ENCODE assay signal across 27 cellular contexts in genomic region chr6:155297669-155298068, GRCh38. TPM values are rescaled to one million over a fixed set of nuclear protein-coding genes. Genes with fewer than 3 reads are reported as not detected.
"Had no signal": no experiment of that assay in that cellular context is flagged by ENCODE, and none has a peak within 500 bp of the region (broad histone marks: within the 10 kb centered on the region; RNA-seq: fewer than 3 reads in every experiment).

No MANE protein-coding gene starts in this region.

- H3K9ac ChIP-seq: KMS-11 had no signal

- H3K4me3 ChIP-seq: breast epithelium, MG63 had no signal

- H3K4me3 Mint-ChIP-seq: activated CD8-positive, alpha-beta memory T cell treated with anti-CD3 and anti-CD28 coated beads, Interleukin-2, amount 10 ng/mL, durations not matched to agents 7 days and 5 days; activated naive CD4-positive, alpha-beta T cell treated with anti-CD3 and anti-CD28 coated beads, Interleukin-2, amount 10 ng/mL, durations not matched to agents 7 days and 5 days; activated naive CD8-positive, alpha-beta T cell treated with anti-CD3 and anti-CD28 coated beads, Interleukin-2, amount 10 ng/mL, durations not matched to agents 7 days and 5 days; activated T-cell treated with anti-CD3 and anti-CD28 coated beads, Interleukin-2, amount 50 U/mL, for 4 hours; T-helper 1 cell treated with Interleukin-12 subunit alpha and Interleukin-12 subunit beta and Interleukin-4 antibody, amounts not matched to agents 30 μg/mL and 1 μg/mL, for 36 hours had no signal

- H3K4me2 ChIP-seq: KMS-11 had no signal

- DNase-seq: activated CD4-positive, alpha-beta T cell treated with anti-CD3 and anti-CD28 coated beads for 4 hours; activated CD4-positive, alpha-beta T cell treated with anti-CD3 and anti-CD28 coated beads, Interleukin-2, amount 50 U/mL, for 48 hours; activated CD8-positive, alpha-beta memory T cell treated with anti-CD3 and anti-CD28 coated beads, Interleukin-2, amount 10 ng/mL, durations not matched to agents 7 days and 5 days; activated gamma-delta T cell treated with Interleukin-2 at 50 U/mL for 16 hours; activated naive CD4-positive, alpha-beta T cell treated with anti-CD3 and anti-CD28 coated beads, Interleukin-2, amount 10 ng/mL, durations not matched to agents 7 days and 5 days; activated naive CD8-positive, alpha-beta T cell treated with anti-CD3 and anti-CD28 coated beads, Interleukin-2, amount 10 ng/mL, durations not matched to agents 7 days and 5 days; activated T-cell treated with anti-CD3 and anti-CD28 coated beads, Interleukin-2, amount 50 U/mL, for 4 hours; aorta; caudate nucleus; MG63; MV-4-11; NCI-H1092 treated with DMSO at 0.1 percent for 48 hours; NCI-H1417 treated with DMSO at 0.1 percent for 48 hours; NCI-H1694; NCI-H2029; NCI-H345; NCI-H510A; NCI-H526 treated with DMSO at 0.1 percent for 48 hours; NCI-H82; SHP77 treated with DMSO at 0.1 percent for 48 hours had no signal

- H3K27me3 Mint-ChIP-seq: activated CD8-positive, alpha-beta memory T cell treated with anti-CD3 and anti-CD28 coated beads, Interleukin-2, amount 10 ng/mL, durations not matched to agents 7 days and 5 days; activated naive CD4-positive, alpha-beta T cell treated with anti-CD3 and anti-CD28 coated beads, Interleukin-2, amount 10 ng/mL, durations not matched to agents 7 days and 5 days; activated naive CD8-positive, alpha-beta T cell treated with anti-CD3 and anti-CD28 coated beads, Interleukin-2, amount 10 ng/mL, durations not matched to agents 7 days and 5 days had no signal

- H3K27ac Mint-ChIP-seq: activated CD8-positive, alpha-beta memory T cell treated with anti-CD3 and anti-CD28 coated beads, Interleukin-2, amount 10 ng/mL, durations not matched to agents 7 days and 5 days; activated naive CD4-positive, alpha-beta T cell treated with anti-CD3 and anti-CD28 coated beads, Interleukin-2, amount 10 ng/mL, durations not matched to agents 7 days and 5 days; activated naive CD8-positive, alpha-beta T cell treated with anti-CD3 and anti-CD28 coated beads, Interleukin-2, amount 10 ng/mL, durations not matched to agents 7 days and 5 days; activated T-helper 2 cell treated with anti-CD3 and anti-CD28 coated beads, Interferon-gamma antibody, Interleukin-2, Interleukin-4, amounts not matched to agents 10 μg/mL and 5 μg/mL and 100 μg/mL, durations not matched to agents 14 hours and 24 hours and 36 hours; T-helper 1 cell treated with Interleukin-12 subunit alpha and Interleukin-12 subunit beta and Interleukin-4 antibody, amounts not matched to agents 30 μg/mL and 1 μg/mL, for 36 hours had no signal

- H3K9me3 ChIP-seq: breast epithelium, MG63 had no signal

- H3K27ac ChIP-seq: breast epithelium, KMS-11 had no signal

- H3K9me3 Mint-ChIP-seq: activated naive CD4-positive, alpha-beta T cell treated with anti-CD3 and anti-CD28 coated beads, Interleukin-2, amount 10 ng/mL, durations not matched to agents 7 days and 5 days; activated naive CD8-positive, alpha-beta T cell treated with anti-CD3 and anti-CD28 coated beads, Interleukin-2, amount 10 ng/mL, durations not matched to agents 7 days and 5 days; activated T-cell treated with anti-CD3 and anti-CD28 coated beads, Interleukin-2, amount 50 U/mL, for 4 hours; activated T-helper 2 cell treated with anti-CD3 and anti-CD28 coated beads, Interferon-gamma antibody, Interleukin-2, Interleukin-4, amounts not matched to agents 10 μg/mL and 5 μg/mL and 100 μg/mL, durations not matched to agents 14 hours and 24 hours and 36 hours; T-helper 1 cell treated with Interleukin-12 subunit alpha and Interleukin-12 subunit beta and Interleukin-4 antibody, amounts not matched to agents 30 μg/mL and 1 μg/mL, for 36 hours had no signal

- H3K27me3 ChIP-seq: breast epithelium, MG63 had no signal

- ATAC-seq: activated CD4-positive, CD25-positive, alpha-beta regulatory T cell treated with anti-CD3 and anti-CD28 coated beads, Interleukin-2, amount 50 U/mL, for 24 hours; activated CD8-positive, alpha-beta memory T cell treated with anti-CD3 and anti-CD28 coated beads, Interleukin-2, amount 10 ng/mL, durations not matched to agents 7 days and 5 days; activated T-cell treated with anti-CD3 and anti-CD28 coated beads, Interleukin-2, amount 50 U/mL, for 4 hours had no signal

- H3K4me1 ChIP-seq: breast epithelium had no signal

- H3K36me3 ChIP-seq: breast epithelium had no signal

RNA-seq across cellular contexts. Expression of gene CLDN20, which starts 33.9 kb away (rescaled TPM):
- total RNA-seq: activated CD8-positive, alpha-beta memory T cell treated with anti-CD3 and anti-CD28 coated beads, Interleukin-2, amount 10 ng/mL, durations not matched to agents 7 days and 5 days; activated naive CD8-positive, alpha-beta T cell treated with anti-CD3 and anti-CD28 coated beads, Interleukin-2, amount 10 ng/mL, durations not matched to agents 7 days and 5 days; activated T-cell treated with anti-CD3 and anti-CD28 coated beads, Interleukin-2, amount 50 U/mL, for 4 hours; aorta; breast epithelium; cerebellum; SK-MEL-5 had no signal
- polyA plus RNA-seq: aorta had no signal
